22 cellular contexts compared by ENCODE assay signal in genomic region chr5:61731946-61732314, GRCh38.
DNase-seq lines count a peak whose midpoint lies in the region; ATAC-seq and TF ChIP-seq lines count a peak whose summit lies in the region.
"Had no signal": no experiment of that assay in that cellular context is flagged by ENCODE, and none has a peak within 500 bp of the region (broad histone marks: within the 10 kb centered on the region; RNA-seq: fewer than 3 reads in every experiment).

No MANE protein-coding gene starts in this region.

- H3K9me3 ChIP-seq in right cardiac atrium (ENCODE audit: control insufficient read depth, low read length) (no peaks in the 10 kb centered on the region), right atrium auricular region (no peaks in the 10 kb centered on the region), iPS-15b (ENCODE audit: control insufficient read depth, insufficient read depth, low read length) (no peaks in the 10 kb centered on the region), neural progenitor cell (ENCODE audit: low read depth) (no peaks in the 10 kb centered on the region), WERI-Rb-1 (ENCODE audit: severe bottlenecking) (no peaks in the 10 kb centered on the region)
- H3K9me3 ChIP-seq: heart right ventricle, neutrophil had no signal

- ATAC-seq in right cardiac atrium = peak; percentile 37 to 64
- no peak for ATAC-seq in HG03565 (IDR thresholded peaks at IDR 0.05; ENCODE audit: unreplicated experiment)
- ATAC-seq: effector memory CD8-positive, alpha-beta T cell; heart right ventricle; stimulated activated memory B cell treated with anti-CD40 and anti-IgM and Interleukin-4, amounts not matched to agents 10 μg/mL and 1 μg/mL and 100 μg/mL, for 72 hours; T-cell had no signal

- H2AFZ ChIP-seq in neural progenitor cell (replicated peaks) = no peak overlapping the region

- DNase-seq in right cardiac atrium (peak in 1 of 3 donors; percentile 33), right atrium auricular region (ENCODE audit: low spot score) (no peak), neural progenitor cell (ENCODE audit: low spot score) (no peak), foreskin melanocyte (no peak), WERI-Rb-1 (no peak)
- no peak for DNase-seq in activated CD8-positive, alpha-beta memory T cell treated with anti-CD3 and anti-CD28 coated beads, Interleukin-2, amount 50 U/mL, for 4 hours
- DNase-seq: 8988T; activated CD4-positive, alpha-beta T cell treated with anti-CD3 and anti-CD28 coated beads for 48 hours; activated effector memory CD4-positive, alpha-beta T cell treated with anti-CD3 and anti-CD28 coated beads, Interleukin-2, amount 50 U/mL, for 16 hours; Calu3; effector memory CD8-positive, alpha-beta T cell; heart right ventricle; kidney; NCI-H1092 treated with DMSO at 0.1 percent for 48 hours; NCI-H2107; NCI-H510A treated with DMSO at 0.1 percent for 48 hours; T-cell had no signal

- H3K4me2 ChIP-seq in neural progenitor cell = no peak overlapping the region

- no peaks in the 10 kb centered on the region for H3K9me3 Mint-ChIP-seq in neural progenitor cell
- H3K9me3 Mint-ChIP-seq: stimulated activated memory B cell treated with anti-CD40 and anti-IgM and Interleukin-4, amounts not matched to agents 10 μg/mL and 1 μg/mL and 100 μg/mL, for 72 hours; T-cell; type B pancreatic cell had no signal

- no peaks in the 10 kb centered on the region for H3K27me3 ChIP-seq in right cardiac atrium (ENCODE audit: control insufficient read depth, insufficient read depth)
- H3K27me3 ChIP-seq in right atrium auricular region = no peaks in the 10 kb centered on the region
- H3K27me3 ChIP-seq in iPS-15b (ENCODE audit: control insufficient read depth, insufficient read depth, low read length) = peaks cover 11% of the 10 kb centered on the region
- no peaks in the 10 kb centered on the region for H3K27me3 ChIP-seq in neural progenitor cell
- H3K27me3 ChIP-seq in WERI-Rb-1 (ENCODE audit: insufficient read depth, low read depth, severe bottlenecking) = peaks cover 15% of the 10 kb centered on the region

- intact Hi-C loops in right cardiac atrium (cut with DNase I) = no loop called here

- H3K36me3 Mint-ChIP-seq in neural progenitor cell = no peaks in the 10 kb centered on the region
- H3K36me3 Mint-ChIP-seq: stimulated activated memory B cell treated with anti-CD40 and anti-IgM and Interleukin-4, amounts not matched to agents 10 μg/mL and 1 μg/mL and 100 μg/mL, for 72 hours; T-cell; type B pancreatic cell had no signal

- peak overlapping the region; percentile 67 for H3K4me3 Mint-ChIP-seq in neural progenitor cell
- H3K4me3 Mint-ChIP-seq: effector memory CD8-positive, alpha-beta T cell; stimulated activated memory B cell treated with anti-CD40 and anti-IgM and Interleukin-4, amounts not matched to agents 10 μg/mL and 1 μg/mL and 100 μg/mL, for 72 hours; T-cell; type B pancreatic cell had no signal

- H3K36me3 ChIP-seq in right atrium auricular region (no peaks in the 10 kb centered on the region), iPS-15b (ENCODE audit: control insufficient read depth, insufficient read depth, low read length) (no peaks in the 10 kb centered on the region), neural progenitor cell (no peaks in the 10 kb centered on the region), WERI-Rb-1 (no peaks in the 10 kb centered on the region)
- H3K36me3 ChIP-seq: heart right ventricle, neutrophil had no signal

- no peak for TF ChIP-seq CTCF in right atrium auricular region (IDR thresholded peaks at IDR 0.05)
- no peak for TF ChIP-seq CTCF in neural progenitor cell (IDR thresholded peaks at IDR 0.05)
- no peak for TF ChIP-seq CTCF in WERI-Rb-1 (IDR thresholded peaks at IDR 0.05; ENCODE audit: low read depth, low read length)

- H3K79me2 ChIP-seq in neural progenitor cell (ENCODE audit: low read depth) = no peaks in the 10 kb centered on the region

- H3K27ac Mint-ChIP-seq in neural progenitor cell = peak overlapping the region; percentile 94
- H3K27ac Mint-ChIP-seq: effector memory CD8-positive, alpha-beta T cell; stimulated activated memory B cell treated with anti-CD40 and anti-IgM and Interleukin-4, amounts not matched to agents 10 μg/mL and 1 μg/mL and 100 μg/mL, for 72 hours; T-cell; type B pancreatic cell had no signal

- peaks cover 2% of the 10 kb centered on the region for H3K27me3 Mint-ChIP-seq in neural progenitor cell (ENCODE audit: insufficient read depth, low read depth)

- no peak overlapping the region for H3K27ac ChIP-seq in right cardiac atrium (ENCODE audit: low read length)
- H3K27ac ChIP-seq in right atrium auricular region = no peak overlapping the region
- H3K27ac ChIP-seq in neural progenitor cell = no peak overlapping the region
- H3K27ac ChIP-seq in WERI-Rb-1 = no peak overlapping the region
- H3K27ac ChIP-seq: heart right ventricle, neutrophil had no signal

- peaks cover 58% of the 10 kb centered on the region for H3K4me1 Mint-ChIP-seq in neural progenitor cell
- H3K4me1 Mint-ChIP-seq: stimulated activated memory B cell treated with anti-CD40 and anti-IgM and Interleukin-4, amounts not matched to agents 10 μg/mL and 1 μg/mL and 100 μg/mL, for 72 hours; T-cell had no signal

- H3K4me3 ChIP-seq in right cardiac atrium (ENCODE audit: low read length) = no peak overlapping the region
- H3K4me3 ChIP-seq in right atrium auricular region = no peak overlapping the region
- peak overlapping the region; percentile 9 for H3K4me3 ChIP-seq in iPS-15b (ENCODE audit: low read depth, low read length)
- H3K4me3 ChIP-seq in neural progenitor cell = no peak overlapping the region
- no peak overlapping the region for H3K4me3 ChIP-seq in WERI-Rb-1 (ENCODE audit: low read depth, low read length)

- no peak overlapping the region for H3K9ac ChIP-seq in iPS-15b (ENCODE audit: low read depth, low read length)
- no peak overlapping the region for H3K9ac ChIP-seq in neural progenitor cell

- no peaks in the 10 kb centered on the region for H3F3A ChIP-seq in neural progenitor cell (ENCODE audit: low read depth)

- H3K4me1 ChIP-seq in right cardiac atrium (ENCODE audit: control insufficient read depth, insufficient read depth, low read length) (no peaks in the 10 kb centered on the region), right atrium auricular region (no peaks in the 10 kb centered on the region), iPS-15b (ENCODE audit: control insufficient read depth, insufficient read depth, low read length) (peaks cover 7% of the 10 kb centered on the region), neural progenitor cell (peaks cover 13% of the 10 kb centered on the region)
- H3K4me1 ChIP-seq: heart right ventricle had no signal

- WGBS in right cardiac atrium = 31% methylated on average over 5 of the region's 5 CpGs

- no peaks in the 10 kb centered on the region for H4K20me1 ChIP-seq in neural progenitor cell (ENCODE audit: low read depth)
